13 cellular contexts compared by ENCODE assay signal in genomic region chr3:56775931-56776461, GRCh38. TPM values are rescaled to one million over a fixed set of nuclear protein-coding genes. Genes with fewer than 3 reads are reported as not detected.
DNase-seq lines count a peak whose midpoint lies in the region; ATAC-seq, FAIRE-seq and TF ChIP-seq lines count a peak whose summit lies in the region.
"Had no signal": no experiment of that assay in that cellular context is flagged by ENCODE, and none has a peak within 500 bp of the region (broad histone marks: within the 10 kb centered on the region; RNA-seq: fewer than 3 reads in every experiment).

No MANE protein-coding gene starts in this region.

- H3K36me3 Mint-ChIP-seq in CD4-positive, CD25-positive, alpha-beta regulatory T cell, result peaks cover 58% of the 10 kb centered on the region
- peaks cover 14% of the 10 kb centered on the region for H3K36me3 Mint-ChIP-seq in natural killer cell

- H3K9me3 Mint-ChIP-seq in CD4-positive, CD25-positive, alpha-beta regulatory T cell, result peaks cover 0 to 2% (median 0%) of the 10 kb centered on the region in 7 donors
- H3K9me3 Mint-ChIP-seq in natural killer cell, result no peaks in the 10 kb centered on the region

- H3K36me3 ChIP-seq in CD4-positive, CD25-positive, alpha-beta regulatory T cell (ENCODE audit: control insufficient read depth, insufficient read depth, low read length), result peaks cover 44% of the 10 kb centered on the region
- peaks cover 26% of the 10 kb centered on the region; the same call in 1 of the 2 replicates for H3K36me3 ChIP-seq in Loucy (ENCODE audit: insufficient read depth, low read length)

- no peak overlapping the region for H3K4me3 ChIP-seq in CD4-positive, CD25-positive, alpha-beta regulatory T cell (ENCODE audit: low read depth, low read length)
- H3K4me3 ChIP-seq in Loucy (ENCODE audit: low read length, poor library complexity, severe bottlenecking), result no peak overlapping the region
- peak overlapping the region; percentile 14 for H3K4me3 ChIP-seq in coronary artery
- H3K4me3 ChIP-seq: heart right ventricle had no signal

- no peaks in the 10 kb centered on the region for H3K27me3 ChIP-seq in CD4-positive, CD25-positive, alpha-beta regulatory T cell (ENCODE audit: control insufficient read depth, insufficient read depth, low read length)
- H3K27me3 ChIP-seq in Loucy (ENCODE audit: insufficient read depth, low read length, poor library complexity, severe bottlenecking), result no peaks in the 10 kb centered on the region
- H3K27me3 ChIP-seq: heart right ventricle had no signal

- no peak for DNase-seq in CD4-positive, CD25-positive, alpha-beta regulatory T cell
- DNase-seq in coronary artery (ENCODE audit: low spot score) (no peak), natural killer cell (no peak), cerebellar nuclear complex (lab: John Stamatoyannopoulos, UW) (no peak), frontal cortex (ENCODE audit: low spot score in 2 of 2) (no peak)
- DNase-seq in stimulated activated CD4-positive, alpha-beta T cell treated with anti-CD3 and anti-CD28 coated beads, Interleukin-2, amount 100 ng/mL, for 24 hours, result no peak
- DNase-seq: heart right ventricle; NCI-H1105 treated with DMSO at 0.1 percent for 48 hours; stimulated activated CD4-positive, alpha-beta T cell treated with anti-CD3 and anti-CD28 coated beads, Interleukin-4, amount 100 ng/mL, for 1 hour had no signal

- H3K9ac ChIP-seq in Loucy (ENCODE audit: low read depth, low read length, poor library complexity, severe bottlenecking), result peak overlapping the region; percentile 4

- no peaks in the 10 kb centered on the region for H3F3A ChIP-seq in Loucy (ENCODE audit: low read depth)

- H3K27ac Mint-ChIP-seq in CD4-positive, CD25-positive, alpha-beta regulatory T cell, result peak overlapping the region; percentile 39 to 69 (median 65)
- H3K27ac Mint-ChIP-seq in natural killer cell, result peak overlapping the region; percentile 85 to 92

- H3K79me2 ChIP-seq in Loucy (ENCODE audit: insufficient read depth, low read length), result peaks cover 24% of the 10 kb centered on the region; the same call in 1 of the 2 replicates

- peaks cover 55% of the 10 kb centered on the region for H3K4me1 ChIP-seq in CD4-positive, CD25-positive, alpha-beta regulatory T cell (ENCODE audit: control insufficient read depth, insufficient read depth, low read length, poor library complexity, severe bottlenecking)
- H3K4me1 ChIP-seq in Loucy (ENCODE audit: insufficient read depth, low read length, poor library complexity, severe bottlenecking), result peaks cover 8% of the 10 kb centered on the region

- H3K27me3 Mint-ChIP-seq in CD4-positive, CD25-positive, alpha-beta regulatory T cell, result no peaks in the 10 kb centered on the region
- no peaks in the 10 kb centered on the region for H3K27me3 Mint-ChIP-seq in natural killer cell (ENCODE audit: low read depth in 2 of 2)

- ATAC-seq in CD4-positive, CD25-positive, alpha-beta regulatory T cell (ENCODE audit: low read depth in 2 of 2), result no peak
- ATAC-seq in natural killer cell, result peak in 2 of 3 donors; percentile 19 to 24
- no peak for ATAC-seq in HG02588 (IDR thresholded peaks at IDR 0.05; ENCODE audit: unreplicated experiment)

- no peaks in the 10 kb centered on the region for H4K20me1 ChIP-seq in Loucy (ENCODE audit: insufficient read depth, low read length, poor library complexity, severe bottlenecking)

- TF ChIP-seq CTCF in Loucy (conservative IDR thresholded peaks at IDR 0.05; ENCODE audit: low read length) (no peak), coronary artery (IDR thresholded peaks at IDR 0.05) (no peak), natural killer cell (IDR thresholded peaks at IDR 0.05) (no peak)

- H3K4me2 ChIP-seq in Loucy (ENCODE audit: low read depth, low read length, poor library complexity, severe bottlenecking), result no peak overlapping the region

- H2AFZ ChIP-seq in Loucy (ENCODE audit: low read length), result no peak overlapping the region

- intact Hi-C loops in natural killer cell (cut with micrococcal nuclease), result no loop called here

- peaks cover 42 to 94% (median 76%) of the 10 kb centered on the region in 4 donors for H3K4me1 Mint-ChIP-seq in CD4-positive, CD25-positive, alpha-beta regulatory T cell
- H3K4me1 Mint-ChIP-seq in natural killer cell, result peaks cover 90 to 92% of the 10 kb centered on the region in 2 donors

- H3K4me3 Mint-ChIP-seq in CD4-positive, CD25-positive, alpha-beta regulatory T cell, result peak overlapping the region in 3 of 4 donors; percentile 10 to 57 (median 52)
- H3K4me3 Mint-ChIP-seq in natural killer cell, result peak overlapping the region; percentile 75

- no peak for FAIRE-seq in frontal cortex (lab: Jason Lieb, UNC)
- FAIRE-seq: colon, urothelium cell line had no signal

- no peak overlapping the region for H3K27ac ChIP-seq in CD4-positive, CD25-positive, alpha-beta regulatory T cell (ENCODE audit: insufficient read depth, low read length, poor library complexity, severe bottlenecking)
- no peak overlapping the region for H3K27ac ChIP-seq in coronary artery

- no peaks in the 10 kb centered on the region for H3K9me3 ChIP-seq in CD4-positive, CD25-positive, alpha-beta regulatory T cell (ENCODE audit: control insufficient read depth in 2 of 2, low read length in 2 of 2)
- no peaks in the 10 kb centered on the region for H3K9me3 ChIP-seq in Loucy (ENCODE audit: insufficient read depth, low read depth, low read length)
- H3K9me3 ChIP-seq: heart right ventricle had no signal

- no peaks in the 10 kb centered on the region for H3K9me2 ChIP-seq in Loucy (replicated peaks; ENCODE audit: low read depth, low read length)

RNA-seq across cellular contexts. Expression of gene ARHGEF3, which starts 25.8 kb away (rescaled TPM):
- total RNA-seq in CD4-positive, CD25-positive, alpha-beta regulatory T cell, result 101 TPM
- 100 to 1,000 TPM in 3 of 4 donors, 10 to 100 TPM in 1; 87.8 to 137 (median 105) TPM for polyA plus RNA-seq in CD4-positive, CD25-positive, alpha-beta regulatory T cell
- total RNA-seq in natural killer cell (100 to 1,000 TPM; 112 to 211 (median 135) TPM), frontal cortex (26.1 TPM)

Comparison
In these comparisons a context has a peak if more than half of its experiments do, and no peak if none do; other contexts are left out.
1. ATAC-seq: peak in natural killer cell (2 of 3); none in CD4-positive, CD25-positive, alpha-beta regulatory T cell (0 of 2) and HG02588 (single experiment).